8 cellular contexts compared by ENCODE assay signal in the genomic region with DNA sequence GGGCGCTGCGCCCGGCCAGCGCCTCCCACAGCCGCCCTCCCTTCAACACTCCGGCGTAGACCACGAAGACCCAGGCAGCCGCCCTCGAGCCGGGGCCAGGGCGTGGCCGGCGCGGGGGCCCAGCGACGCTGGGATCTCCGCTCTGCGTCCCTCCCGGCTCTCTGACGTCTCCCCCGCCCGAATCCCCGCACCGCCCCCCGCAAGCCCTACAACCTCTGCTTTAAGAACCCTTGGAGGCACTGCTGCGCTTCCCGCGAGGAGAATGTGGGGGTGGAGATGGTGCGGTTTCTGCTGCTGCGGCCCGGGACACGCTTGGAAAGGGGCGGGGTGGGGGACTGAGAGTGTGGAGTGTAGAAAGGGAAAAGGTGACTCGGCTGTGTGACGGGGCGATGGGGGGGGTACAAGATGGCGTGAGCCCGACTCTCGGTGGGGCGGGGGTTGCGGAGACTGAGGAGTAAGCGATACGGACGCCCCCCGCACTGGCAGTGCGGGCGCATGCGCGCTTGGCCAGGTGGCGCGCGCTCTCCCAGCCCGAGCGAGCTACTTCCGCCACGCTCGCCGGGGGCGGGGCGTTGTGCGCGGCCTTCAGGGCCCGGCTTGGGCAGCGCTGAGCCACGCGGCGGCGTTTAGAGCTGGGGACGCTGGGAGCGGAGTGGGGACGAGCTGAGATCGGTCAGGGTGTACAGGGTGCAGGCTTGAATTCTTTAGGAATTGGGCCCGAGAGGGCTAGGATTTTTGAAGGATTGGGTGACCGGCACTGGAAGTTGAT. TPM values are rescaled to one million over a fixed set of nuclear protein-coding genes. Genes with fewer than 3 reads are reported as not detected.
DNase-seq lines count a peak whose midpoint lies in the region; ATAC-seq lines count a peak whose summit lies in the region.

Gene SUPT3H (minus strand): TSS at position 380 of the 769 bp plus-strand sequence.

- H3K9me3 Mint-ChIP-seq in CD4-positive, alpha-beta memory T cell = no peaks in the 10 kb centered on the region

- H3K27me3 Mint-ChIP-seq in CD4-positive, alpha-beta memory T cell = no peaks in the 10 kb centered on the region

- H3K4me3 ChIP-seq in CD4-positive, alpha-beta memory T cell (ENCODE audit: low read length in 2 of 2) = peak within 1 kb of the TSS; percentile 72 to 96

- POLR2A ChIA-PET in CD4-positive, alpha-beta memory T cell (lab: Charles Lee; ENCODE audit: partially characterized antibody) = interaction anchor here (0.7 to 2.4 kb wide), 26 partner anchors 8 to 752 kb away, joined by 3 to 44 read pairs (median 4); partner anchors contain the start of gene ENPP4

- peak within 1 kb of the TSS; percentile 93 to 99 (median 96) for H3K4me3 Mint-ChIP-seq in CD4-positive, alpha-beta memory T cell

- no peaks in the 10 kb centered on the region for H3K9me3 ChIP-seq in CD4-positive, alpha-beta memory T cell (ENCODE audit: control insufficient read depth in 1 of 2, low read length in 2 of 2)

- no peaks in the 10 kb centered on the region for H3K36me3 ChIP-seq in CD4-positive, alpha-beta memory T cell (ENCODE audit: insufficient read depth, low read length)

- CTCF ChIA-PET in CD4-positive, alpha-beta memory T cell (lab: Charles Lee; ENCODE audit: partially characterized antibody) = interaction anchor here (0.6 to 2.4 kb wide), 16 partner anchors 12 to 946 kb away, joined by 3 to 29 read pairs (median 3); no protein-coding TSS in a partner anchor

- peaks cover 17% of the 10 kb centered on the region for H3K4me1 ChIP-seq in CD4-positive, alpha-beta memory T cell (ENCODE audit: insufficient read depth, low read length)

- intact Hi-C loops in CD4-positive, alpha-beta memory T cell (cut with micrococcal nuclease) = loop anchor here (1.0 to 2.0 kb wide), 6 partner anchors 45 to 722 kb away; no protein-coding TSS in a partner anchor

- peaks cover 0 to 8% of the 10 kb centered on the region in 2 donors for H3K36me3 Mint-ChIP-seq in CD4-positive, alpha-beta memory T cell

- peaks cover 8 to 30% (median 19%) of the 10 kb centered on the region in 4 donors for H3K4me1 Mint-ChIP-seq in CD4-positive, alpha-beta memory T cell

- peak; percentile 95 for ATAC-seq in GM19397 (IDR thresholded peaks at IDR 0.05; ENCODE audit: unreplicated experiment)
- ATAC-seq in HG03565 (IDR thresholded peaks at IDR 0.05; ENCODE audit: unreplicated experiment) = peak; percentile 82

- peak within 1 kb of the TSS; percentile 95 to 99 (median 98) for H3K27ac Mint-ChIP-seq in CD4-positive, alpha-beta memory T cell

- peak within 1 kb of the TSS; percentile 96 for H3K27ac ChIP-seq in CD4-positive, alpha-beta memory T cell (ENCODE audit: low read depth, low read length)

- H3K27me3 ChIP-seq in CD4-positive, alpha-beta memory T cell (ENCODE audit: insufficient read depth, low read length) = no peaks in the 10 kb centered on the region

- peak; percentile 88 to 96 (median 90) for DNase-seq in CD4-positive, alpha-beta memory T cell
- DNase-seq in NCI-H82 treated with DMSO at 0.1 percent for 48 hours (lab: John Stamatoyannopoulos, UW; ENCODE audit: unreplicated experiment) = peak; percentile 89
- peak; percentile 85 to 86 for DNase-seq in activated CD8-positive, alpha-beta memory T cell treated with anti-CD3 and anti-CD28 coated beads for 1 hour (ENCODE audit: extremely low read depth in 1 of 2, low read depth in 1 of 2)
- peak; percentile 84 for DNase-seq in effector CD4-positive, alpha-beta T cell
- peak; percentile 97 for DNase-seq in medulla oblongata (ENCODE audit: extremely low spot score)
- DNase-seq in stimulated activated CD4-positive, alpha-beta T cell treated with anti-CD3 and anti-CD28 coated beads, TNF-alpha, amount 100 ng/mL, for 48 hours (ENCODE audit: low read depth in 3 of 3) = peak; percentile 89 to 94 (median 94)

RNA-seq across cellular contexts. Expression of gene SUPT3H, which starts in this region (rescaled TPM):
- 10 to 100 TPM; 11.8 to 12.6 TPM for total RNA-seq in CD4-positive, alpha-beta memory T cell
- 10 to 100 TPM; 12.6 to 13.6 TPM for polyA plus RNA-seq in CD4-positive, alpha-beta memory T cell

Comparison
In these comparisons a context has a peak if more than half of its experiments do, and no peak if none do; other contexts are left out.
1. Peak in every context shown above with its lines: DNase-seq, ATAC-seq, H3K4me3 ChIP-seq and H3K27ac ChIP-seq.